8 cellular contexts compared by ENCODE assay signal in the genomic region with DNA sequence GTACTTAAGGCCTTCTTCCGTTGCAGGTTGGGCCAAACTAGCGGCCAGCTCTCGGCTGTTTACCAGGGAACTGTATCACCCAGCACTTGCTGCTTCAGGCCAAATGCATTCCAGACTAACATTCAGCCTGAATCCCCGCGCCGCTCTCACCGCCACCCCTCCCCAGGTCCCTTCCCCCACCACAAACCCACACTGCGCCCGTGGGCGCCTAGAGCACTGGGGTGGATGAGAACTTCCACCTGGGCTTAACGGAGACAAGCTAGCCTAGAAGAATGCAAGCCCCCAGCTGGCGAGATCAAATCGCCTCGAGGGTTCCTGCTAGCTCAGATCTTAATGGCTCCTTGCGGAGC. TPM values are rescaled to one million over a fixed set of nuclear protein-coding genes. Genes with fewer than 3 reads are reported as not detected.
DNase-seq lines count a peak whose midpoint lies in the region; ATAC-seq and TF ChIP-seq lines count a peak whose summit lies in the region.

No MANE protein-coding gene starts in this region.

- in situ Hi-C loops in astrocyte of the cerebellum (cut with HindIII; ENCODE audit: low sequenced_read_pairs), result no loop called here

- H3K9me3 ChIP-seq in HUES64 (ENCODE audit: insufficient read depth, low read depth, low read length) (no peaks in the 10 kb centered on the region), iPS-15b (ENCODE audit: control insufficient read depth, insufficient read depth, low read length) (no peaks in the 10 kb centered on the region)

- WGBS in HUES64, result under 1% methylated on average over 15 of the region's 15 CpGs

- TF ChIP-seq CTCF in astrocyte of the cerebellum (IDR thresholded peaks at IDR 0.05; ENCODE audit: low read depth, low read length, missing control alignments), result no peak

- H3K4me3 ChIP-seq in HUES64 (ENCODE audit: low read length) (peak overlapping the region; percentile 83), astrocyte of the cerebellum (ENCODE audit: low read depth, low read length) (peak overlapping the region; percentile 88), iPS-15b (ENCODE audit: low read depth, low read length) (peak overlapping the region; percentile 93), skeletal muscle cell (ENCODE audit: low read depth, low read length) (peak overlapping the region; percentile 70)

- no peaks in the 10 kb centered on the region for H3K36me3 ChIP-seq in HUES64 (ENCODE audit: insufficient read depth, low read length)
- no peaks in the 10 kb centered on the region for H3K36me3 ChIP-seq in iPS-15b (ENCODE audit: control insufficient read depth, insufficient read depth, low read length)

- DNase-seq in EH (ENCODE audit: low read depth) (peak; percentile 66), astrocyte of the cerebellum (ENCODE audit: low read depth) (peak; percentile 20), skeletal muscle cell (ENCODE audit: low read depth) (no peak), SKM-1 treated with dmso at 0.1 percent for 144 hours (lab: John Stamatoyannopoulos, UW; ENCODE audit: unreplicated experiment) (no peak)

- H3K27ac ChIP-seq in HUES64 (ENCODE audit: low read depth, low read length), result peak overlapping the region; percentile 97

- H3K4me1 ChIP-seq in HUES64 (ENCODE audit: insufficient read depth, low read length), result peaks cover 38% of the 10 kb centered on the region
- H3K4me1 ChIP-seq in iPS-15b (ENCODE audit: control insufficient read depth, insufficient read depth, low read length), result peaks cover 33% of the 10 kb centered on the region

- ATAC-seq in HG03159 (IDR thresholded peaks at IDR 0.05; ENCODE audit: unreplicated experiment) (no peak), GM21529 (IDR thresholded peaks at IDR 0.05; ENCODE audit: unreplicated experiment) (no peak)

- peak overlapping the region; percentile 84 for H3K9ac ChIP-seq in HUES64 (ENCODE audit: low read depth, low read length)
- H3K9ac ChIP-seq in iPS-15b (ENCODE audit: low read depth, low read length), result peak overlapping the region; percentile 87

- no peaks in the 10 kb centered on the region for H3K27me3 ChIP-seq in HUES64 (ENCODE audit: insufficient read depth, low read length)
- peaks cover 3% of the 10 kb centered on the region for H3K27me3 ChIP-seq in iPS-15b (ENCODE audit: control insufficient read depth, insufficient read depth, low read length)

RNA-seq across cellular contexts. Expression of a gene that starts 0.6 kb away (rescaled TPM):
- polyA plus RNA-seq in HUES64 (2013, experiment 1 of 2), result 29.6 TPM
- 39.2 TPM for polyA plus RNA-seq in HUES64 (2013, experiment 2 of 2)

RNA-seq across cellular contexts. Expression of a gene that starts 33.7 kb away (rescaled TPM):
- not detected for polyA plus RNA-seq in HUES64 (2013, experiment 1 of 2)
- polyA plus RNA-seq in HUES64 (2013, experiment 2 of 2), result not detected

RNA-seq across cellular contexts. Expression of a gene that starts 53.3 kb away (rescaled TPM):
- polyA plus RNA-seq in HUES64 (2013, experiment 1 of 2), result not detected
- polyA plus RNA-seq in HUES64 (2013, experiment 2 of 2), result not detected

Comparison
In these comparisons a context has a peak if more than half of its experiments do, and no peak if none do; other contexts are left out.
1. DNase-seq: peak in EH (single experiment) and astrocyte of the cerebellum (single experiment); none in skeletal muscle cell (single experiment) and SKM-1 treated with dmso at 0.1 percent for 144 hours (single experiment).
2. Peak in every context shown above with its lines, with median percentiles within 50 percentile points of each other: H3K4me3 ChIP-seq.